8 cellular contexts compared by ENCODE assay signal in genomic region chr10:35335718-35336083, GRCh38. TPM values are rescaled to one million over a fixed set of nuclear protein-coding genes. Genes with fewer than 3 reads are reported as not detected.
DNase-seq lines count a peak whose midpoint lies in the region; ATAC-seq and TF ChIP-seq lines count a peak whose summit lies in the region.

No MANE protein-coding gene starts in this region.

- whole genome bisulfite sequencing in body of pancreas, 2 donors: 1 to 2% methylated on average over 20 of the region's 20 CpGs

- H3K79me2 ChIP-seq in OCI-LY7 (ENCODE audit: insufficient read depth, low read depth, low read length): peaks cover 54% of the 10 kb centered on the region

- TF ChIP-seq CTCF in OCI-LY7 (conservative IDR thresholded peaks at IDR 0.05; ENCODE audit: low read length) (no peak), body of pancreas (IDR thresholded peaks at IDR 0.05) (no peak)

- H3K4me2 ChIP-seq in OCI-LY7 (ENCODE audit: low read length): peak overlapping the region; percentile 90

- ATAC-seq in GM21717 (IDR thresholded peaks at IDR 0.05; ENCODE audit: unreplicated experiment) (peak; percentile 1), body of pancreas (no peak), left lobe of liver (peak; percentile 9)

- no peaks in the 10 kb centered on the region for H3K9me3 ChIP-seq in CD4-positive, alpha-beta memory T cell (ENCODE audit: control insufficient read depth in 1 of 2, low read length in 2 of 2)
- H3K9me3 ChIP-seq in OCI-LY7 (ENCODE audit: low read length) (no peaks in the 10 kb centered on the region), body of pancreas (no peaks in the 10 kb centered on the region), subcutaneous abdominal adipose tissue (ENCODE audit: control insufficient read depth in 5 of 5, low read length in 5 of 5) (no peaks in the 10 kb centered on the region)

- no peaks in the 10 kb centered on the region for H3K9me2 ChIP-seq in OCI-LY7 (ENCODE audit: insufficient read depth, low read length)

- peak overlapping the region; percentile 79 for H2AFZ ChIP-seq in OCI-LY7 (ENCODE audit: low read length)

- DNase-seq in CD4-positive, alpha-beta memory T cell: peak in 3 of 5 donors; percentile 9 to 54 (median 16)
- DNase-seq in OCI-LY7 (ENCODE audit: low spot score) (peak; percentile 43), body of pancreas (peak in 1 of 4 donors; percentile 14), left lobe of liver (ENCODE audit: low spot score) (no peak), NOMO-1 treated with DMSO at 0.1 percent for 48 hours (lab: John Stamatoyannopoulos, UW; ENCODE audit: unreplicated experiment) (no peak), AG08395 (ENCODE audit: low spot score) (no peak)

- H3K4me1 ChIP-seq in CD4-positive, alpha-beta memory T cell (ENCODE audit: insufficient read depth, low read length): peaks cover 57% of the 10 kb centered on the region
- H3K4me1 ChIP-seq in OCI-LY7 (ENCODE audit: insufficient read depth, low read length, poor library complexity, severe bottlenecking): peaks cover 34% of the 10 kb centered on the region
- peaks cover 34% of the 10 kb centered on the region for H3K4me1 ChIP-seq in body of pancreas
- H3K4me1 ChIP-seq in subcutaneous abdominal adipose tissue (ENCODE audit: control insufficient read depth in 5 of 5, insufficient read depth in 5 of 5, low read length in 5 of 5): peaks cover 5 to 54% (median 49%) of the 10 kb centered on the region in 5 donors

- intact Hi-C loops in CD4-positive, alpha-beta memory T cell (cut with micrococcal nuclease): loop anchor here (1.0 to 5.0 kb wide), 5 partner anchors 112 to 243 kb away; partner anchors contain the start of gene CUL2
- intact Hi-C loops in OCI-LY7 (cut with micrococcal nuclease; ENCODE audit: unreplicated experiment) (loop anchor here (2.0 to 10.0 kb wide), 5 partner anchors 162 to 305 kb away; partner anchors contain the start of genes CREM and CUL2), body of pancreas (cut with DNase I) (no loop called here)

- peak overlapping the region; percentile 87 to 93 (median 91) for H3K4me3 Mint-ChIP-seq in CD4-positive, alpha-beta memory T cell

- peaks cover 10 to 13% of the 10 kb centered on the region in 2 donors for H3K36me3 Mint-ChIP-seq in CD4-positive, alpha-beta memory T cell

- H3K27me3 ChIP-seq in CD4-positive, alpha-beta memory T cell (ENCODE audit: insufficient read depth, low read length): no peaks in the 10 kb centered on the region
- H3K27me3 ChIP-seq in body of pancreas (no peaks in the 10 kb centered on the region), subcutaneous abdominal adipose tissue (ENCODE audit: control insufficient read depth in 5 of 5, insufficient read depth in 4 of 5, low read length in 5 of 5) (no peaks in the 10 kb centered on the region)

- CTCF ChIA-PET in CD4-positive, alpha-beta memory T cell (lab: Charles Lee; ENCODE audit: partially characterized antibody): interaction anchor here (0.7 to 1.9 kb wide), 3 partner anchors 16 to 228 kb away, joined by 3 to 8 read pairs (median 3); partner anchors contain the start of gene CREM
- CTCF ChIA-PET in OCI-LY7 (lab: Charles Lee; ENCODE audit: unreplicated experiment): no interaction called here

- H3K27ac Mint-ChIP-seq in CD4-positive, alpha-beta memory T cell: peak overlapping the region; percentile 91 to 95 (median 92)

- POLR2A ChIA-PET in CD4-positive, alpha-beta memory T cell (lab: Charles Lee; ENCODE audit: partially characterized antibody): interaction anchor here (2.0 kb wide), 1 partner anchor 245 kb away, joined by 4 read pairs; the partner anchor contains the start of gene CUL2
- POLR2A ChIA-PET in OCI-LY7 (lab: Charles Lee): interaction anchor here (0.6 to 1.1 kb wide), 3 partner anchors 14 to 278 kb away, joined by 3 to 7 read pairs (median 4); no protein-coding TSS in a partner anchor

- no peak for TF ChIP-seq POLR2A in body of pancreas (IDR thresholded peaks at IDR 0.05)

- H3K36me3 ChIP-seq in CD4-positive, alpha-beta memory T cell (ENCODE audit: insufficient read depth, low read length): no peaks in the 10 kb centered on the region
- peaks cover 22% of the 10 kb centered on the region for H3K36me3 ChIP-seq in OCI-LY7 (ENCODE audit: insufficient read depth, low read length)
- H3K36me3 ChIP-seq in body of pancreas (replicated peaks in 1 of 2; ENCODE audit: insufficient read depth in 1 of 2, low read depth in 2 of 2): no peaks in the 10 kb centered on the region
- H3K36me3 ChIP-seq in subcutaneous abdominal adipose tissue (ENCODE audit: control insufficient read depth in 5 of 5, insufficient read depth in 5 of 5, low read length in 5 of 5): peaks cover 0 to 3% (median 0%) of the 10 kb centered on the region in 5 donors

- H3K4me1 Mint-ChIP-seq in CD4-positive, alpha-beta memory T cell: peaks cover 46 to 76% (median 62%) of the 10 kb centered on the region in 4 donors

- H3K4me3 ChIP-seq in CD4-positive, alpha-beta memory T cell (ENCODE audit: low read length in 2 of 2): peak overlapping the region; percentile 34 to 38
- peak overlapping the region; percentile 91 for H3K4me3 ChIP-seq in OCI-LY7 (ENCODE audit: low read depth, low read length, poor library complexity, severe bottlenecking)
- H3K4me3 ChIP-seq in body of pancreas: peak overlapping the region; percentile 59 to 98
- peak overlapping the region; percentile 80 to 93 (median 86) for H3K4me3 ChIP-seq in subcutaneous abdominal adipose tissue (ENCODE audit: low read depth in 1 of 5, low read length in 5 of 5)

- no TSS peak for BruUV-seq in OCI-LY7 (replicated peaks; lab: Mats Ljungman, UMichigan)

- peak overlapping the region; percentile 57 to 93 (median 90) for H3K9ac ChIP-seq in subcutaneous abdominal adipose tissue (ENCODE audit: low read length in 5 of 5)

- peaks cover 25% of the 10 kb centered on the region; the same call in 1 of the 2 replicates for H4K20me1 ChIP-seq in OCI-LY7 (ENCODE audit: insufficient read depth, low read length)

- no peaks in the 10 kb centered on the region for H3K27me3 Mint-ChIP-seq in CD4-positive, alpha-beta memory T cell

- no peaks in the 10 kb centered on the region for H3K9me3 Mint-ChIP-seq in CD4-positive, alpha-beta memory T cell

- peak overlapping the region; percentile 76 for H3K27ac ChIP-seq in CD4-positive, alpha-beta memory T cell (ENCODE audit: low read depth, low read length)
- H3K27ac ChIP-seq in OCI-LY7 (ENCODE audit: low read depth, low read length, poor library complexity, severe bottlenecking) (peak overlapping the region; percentile 32), body of pancreas (peak overlapping the region in 3 of 4 donors; percentile 66 to 89 (median 81)), subcutaneous abdominal adipose tissue (ENCODE audit: low read depth, low read length) (peak overlapping the region; percentile 73)

RNA-seq across cellular contexts. Expression of gene CCNY, which starts 0.6 kb away (rescaled TPM):
- 10 to 100 TPM; 65.9 to 66.7 TPM for total RNA-seq in CD4-positive, alpha-beta memory T cell
- polyA plus RNA-seq in CD4-positive, alpha-beta memory T cell: 10 to 100 TPM in 1 of 2 donors, 1 to 10 TPM in 1; 5.6 to 17.1 TPM
- 37.0 and 40.6 TPM in 2 replicates for total RNA-seq in OCI-LY7 (2014; rRNA removed; shearing (Covaris generic))
- total RNA-seq in OCI-LY7 (2022) (55.8 and 63.0 TPM in 2 replicates), body of pancreas (10 to 100 TPM in 1 of 2 donors, 1 to 10 TPM in 1; 9.6 to 18.9 TPM), left lobe of liver (48.4 TPM)

Comparison
In these comparisons a context has a peak if more than half of its experiments do, and no peak if none do; other contexts are left out.
1. DNase-seq: peak in CD4-positive, alpha-beta memory T cell (3 of 5) and OCI-LY7 (single experiment); none in left lobe of liver (single experiment), NOMO-1 treated with DMSO at 0.1 percent for 48 hours (single experiment) and AG08395 (single experiment).
2. H3K4me3 ChIP-seq: peak in every context shown above with its lines; median percentile 91 in OCI-LY7; 86 in subcutaneous abdominal adipose tissue; 78 in body of pancreas; 36 in CD4-positive, alpha-beta memory T cell.
3. Peak in every context shown above with its lines, with median percentiles within 50 percentile points of each other: H3K27ac ChIP-seq.